In the genomic region with DNA sequence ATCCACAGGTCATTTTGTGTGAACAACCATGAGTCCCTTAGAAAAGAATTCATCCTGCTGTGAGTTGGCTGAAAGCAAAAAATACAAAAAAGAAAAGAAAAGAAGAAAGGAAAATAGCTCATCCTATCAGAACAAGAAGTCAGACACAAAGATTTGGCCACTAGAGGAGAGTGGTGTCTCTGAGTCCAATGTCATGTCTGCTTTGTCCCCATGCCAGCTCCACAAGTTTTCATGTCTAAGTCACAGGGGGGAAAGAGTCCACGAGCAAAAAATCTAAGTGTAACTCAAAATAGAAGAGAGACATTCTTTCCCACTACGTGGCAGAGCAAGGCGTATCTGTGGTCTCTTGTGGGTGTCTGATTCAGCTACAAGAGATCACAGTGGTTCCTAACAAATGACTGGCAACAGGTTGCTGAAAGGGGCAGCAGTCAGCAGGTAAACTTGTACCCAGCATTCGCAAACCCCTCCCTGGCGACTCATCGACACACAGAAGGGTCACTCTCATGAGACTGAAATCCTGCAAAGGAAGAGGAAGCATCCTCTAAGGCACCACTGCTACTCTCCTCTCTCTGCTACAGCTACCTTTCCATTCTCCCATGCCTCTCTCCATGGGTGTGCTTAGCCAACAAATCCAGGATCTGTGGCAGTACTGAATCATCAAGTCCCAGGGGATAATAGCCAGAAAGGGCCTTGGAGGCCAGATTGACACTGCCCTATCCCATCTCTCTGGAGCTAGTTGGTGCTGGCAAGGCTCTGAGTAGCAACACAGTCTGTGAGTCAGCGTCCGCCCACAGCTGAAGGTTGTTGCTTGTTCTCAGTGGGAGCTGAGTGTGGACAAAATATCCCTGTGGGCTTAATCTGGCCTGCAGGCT, we compare ENCODE assay signal across 1 cellular context.
A peak's percentile ranks its signal among the peaks of the same experiment; 100 is the strongest.
TF ChIP-seq lines count a peak whose summit lies in the region.

No MANE protein-coding gene starts in this region.

TF ChIP-seq in K562, 482 proteins besides CTCF, POLR2A, EP300 and RAD21 (continued from another document and continues in another):
- 0 out of 2 replicates have a peak, but pooled peaks have one; percentile 38 for TF ChIP-seq ZNF592 (IDR thresholded peaks at IDR 0.05)
- TF ChIP-seq, protein P1, sequence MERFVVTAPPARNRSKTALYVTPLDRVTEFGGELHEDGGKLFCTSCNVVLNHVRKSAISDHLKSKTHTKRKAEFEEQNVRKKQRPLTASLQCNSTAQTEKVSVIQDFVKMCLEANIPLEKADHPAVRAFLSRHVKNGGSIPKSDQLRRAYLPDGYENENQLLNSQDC (CRISPR knock-in tag; IDR thresholded peaks at IDR 0.05): no peak
- TF ChIP-seq ETV5 (CRISPR knock-in tag; IDR thresholded peaks at IDR 0.05; ENCODE audit: low read depth): no peak
- TF ChIP-seq ATF7 (IDR thresholded peaks at IDR 0.05): no peak
- peak; percentile 63; the same call in 1 of the 2 replicates for TF ChIP-seq ZNF175 (CRISPR knock-in tag; IDR thresholded peaks at IDR 0.05; ENCODE audit: low read depth)
- TF ChIP-seq ELF2 (CRISPR knock-in tag; IDR thresholded peaks at IDR 0.05): no peak
- no peak for TF ChIP-seq MAFK (IDR thresholded peaks at IDR 0.05; ENCODE audit: low read length)
- TF ChIP-seq SMARCA4 (IDR thresholded peaks at IDR 0.05): 0 out of 2 replicates have a peak, but pooled peaks have one; percentile 21
- no peak for TF ChIP-seq E2F3 (CRISPR knock-in tag; IDR thresholded peaks at IDR 0.05)
- TF ChIP-seq CAMTA2 (CRISPR knock-in tag; conservative IDR thresholded peaks at IDR 0.05): no peak
- TF ChIP-seq SMARCE1 (IDR thresholded peaks at IDR 0.05): peak; percentile 40; the same call in 1 of the 2 replicates
- no peak for TF ChIP-seq MTA3 (IDR thresholded peaks at IDR 0.05; ENCODE audit: borderline replicate concordance)
- TF ChIP-seq, protein P2, sequence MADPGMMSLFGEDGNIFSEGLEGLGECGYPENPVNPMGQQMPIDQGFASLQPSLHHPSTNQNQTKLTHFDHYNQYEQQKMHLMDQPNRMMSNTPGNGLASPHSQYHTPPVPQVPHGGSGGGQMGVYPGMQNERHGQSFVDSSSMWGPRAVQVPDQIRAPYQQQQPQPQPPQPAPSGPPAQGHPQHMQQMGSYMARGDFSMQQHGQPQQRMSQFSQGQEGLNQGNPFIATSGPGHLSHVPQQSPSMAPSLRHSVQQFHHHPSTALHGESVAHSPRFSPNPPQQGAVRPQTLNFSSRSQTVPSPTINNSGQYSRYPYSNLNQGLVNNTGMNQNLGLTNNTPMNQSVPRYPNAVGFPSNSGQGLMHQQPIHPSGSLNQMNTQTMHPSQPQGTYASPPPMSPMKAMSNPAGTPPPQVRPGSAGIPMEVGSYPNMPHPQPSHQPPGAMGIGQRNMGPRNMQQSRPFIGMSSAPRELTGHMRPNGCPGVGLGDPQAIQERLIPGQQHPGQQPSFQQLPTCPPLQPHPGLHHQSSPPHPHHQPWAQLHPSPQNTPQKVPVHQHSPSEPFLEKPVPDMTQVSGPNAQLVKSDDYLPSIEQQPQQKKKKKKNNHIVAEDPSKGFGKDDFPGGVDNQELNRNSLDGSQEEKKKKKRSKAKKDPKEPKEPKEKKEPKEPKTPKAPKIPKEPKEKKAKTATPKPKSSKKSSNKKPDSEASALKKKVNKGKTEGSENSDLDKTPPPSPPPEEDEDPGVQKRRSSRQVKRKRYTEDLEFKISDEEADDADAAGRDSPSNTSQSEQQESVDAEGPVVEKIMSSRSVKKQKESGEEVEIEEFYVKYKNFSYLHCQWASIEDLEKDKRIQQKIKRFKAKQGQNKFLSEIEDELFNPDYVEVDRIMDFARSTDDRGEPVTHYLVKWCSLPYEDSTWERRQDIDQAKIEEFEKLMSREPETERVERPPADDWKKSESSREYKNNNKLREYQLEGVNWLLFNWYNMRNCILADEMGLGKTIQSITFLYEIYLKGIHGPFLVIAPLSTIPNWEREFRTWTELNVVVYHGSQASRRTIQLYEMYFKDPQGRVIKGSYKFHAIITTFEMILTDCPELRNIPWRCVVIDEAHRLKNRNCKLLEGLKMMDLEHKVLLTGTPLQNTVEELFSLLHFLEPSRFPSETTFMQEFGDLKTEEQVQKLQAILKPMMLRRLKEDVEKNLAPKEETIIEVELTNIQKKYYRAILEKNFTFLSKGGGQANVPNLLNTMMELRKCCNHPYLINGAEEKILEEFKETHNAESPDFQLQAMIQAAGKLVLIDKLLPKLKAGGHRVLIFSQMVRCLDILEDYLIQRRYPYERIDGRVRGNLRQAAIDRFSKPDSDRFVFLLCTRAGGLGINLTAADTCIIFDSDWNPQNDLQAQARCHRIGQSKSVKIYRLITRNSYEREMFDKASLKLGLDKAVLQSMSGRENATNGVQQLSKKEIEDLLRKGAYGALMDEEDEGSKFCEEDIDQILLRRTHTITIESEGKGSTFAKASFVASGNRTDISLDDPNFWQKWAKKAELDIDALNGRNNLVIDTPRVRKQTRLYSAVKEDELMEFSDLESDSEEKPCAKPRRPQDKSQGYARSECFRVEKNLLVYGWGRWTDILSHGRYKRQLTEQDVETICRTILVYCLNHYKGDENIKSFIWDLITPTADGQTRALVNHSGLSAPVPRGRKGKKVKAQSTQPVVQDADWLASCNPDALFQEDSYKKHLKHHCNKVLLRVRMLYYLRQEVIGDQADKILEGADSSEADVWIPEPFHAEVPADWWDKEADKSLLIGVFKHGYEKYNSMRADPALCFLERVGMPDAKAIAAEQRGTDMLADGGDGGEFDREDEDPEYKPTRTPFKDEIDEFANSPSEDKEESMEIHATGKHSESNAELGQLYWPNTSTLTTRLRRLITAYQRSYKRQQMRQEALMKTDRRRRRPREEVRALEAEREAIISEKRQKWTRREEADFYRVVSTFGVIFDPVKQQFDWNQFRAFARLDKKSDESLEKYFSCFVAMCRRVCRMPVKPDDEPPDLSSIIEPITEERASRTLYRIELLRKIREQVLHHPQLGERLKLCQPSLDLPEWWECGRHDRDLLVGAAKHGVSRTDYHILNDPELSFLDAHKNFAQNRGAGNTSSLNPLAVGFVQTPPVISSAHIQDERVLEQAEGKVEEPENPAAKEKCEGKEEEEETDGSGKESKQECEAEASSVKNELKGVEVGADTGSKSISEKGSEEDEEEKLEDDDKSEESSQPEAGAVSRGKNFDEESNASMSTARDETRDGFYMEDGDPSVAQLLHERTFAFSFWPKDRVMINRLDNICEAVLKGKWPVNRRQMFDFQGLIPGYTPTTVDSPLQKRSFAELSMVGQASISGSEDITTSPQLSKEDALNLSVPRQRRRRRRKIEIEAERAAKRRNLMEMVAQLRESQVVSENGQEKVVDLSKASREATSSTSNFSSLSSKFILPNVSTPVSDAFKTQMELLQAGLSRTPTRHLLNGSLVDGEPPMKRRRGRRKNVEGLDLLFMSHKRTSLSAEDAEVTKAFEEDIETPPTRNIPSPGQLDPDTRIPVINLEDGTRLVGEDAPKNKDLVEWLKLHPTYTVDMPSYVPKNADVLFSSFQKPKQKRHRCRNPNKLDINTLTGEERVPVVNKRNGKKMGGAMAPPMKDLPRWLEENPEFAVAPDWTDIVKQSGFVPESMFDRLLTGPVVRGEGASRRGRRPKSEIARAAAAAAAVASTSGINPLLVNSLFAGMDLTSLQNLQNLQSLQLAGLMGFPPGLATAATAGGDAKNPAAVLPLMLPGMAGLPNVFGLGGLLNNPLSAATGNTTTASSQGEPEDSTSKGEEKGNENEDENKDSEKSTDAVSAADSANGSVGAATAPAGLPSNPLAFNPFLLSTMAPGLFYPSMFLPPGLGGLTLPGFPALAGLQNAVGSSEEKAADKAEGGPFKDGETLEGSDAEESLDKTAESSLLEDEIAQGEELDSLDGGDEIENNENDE (IDR thresholded peaks at IDR 0.05; ENCODE audit: low read depth, low read length): no peak
- TF ChIP-seq DPF2 (IDR thresholded peaks at IDR 0.05): peak; percentile 38; the same call in 1 of the 2 replicates
- TF ChIP-seq, protein P3, sequence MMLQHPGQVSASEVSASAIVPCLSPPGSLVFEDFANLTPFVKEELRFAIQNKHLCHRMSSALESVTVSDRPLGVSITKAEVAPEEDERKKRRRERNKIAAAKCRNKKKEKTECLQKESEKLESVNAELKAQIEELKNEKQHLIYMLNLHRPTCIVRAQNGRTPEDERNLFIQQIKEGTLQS (IDR thresholded peaks at IDR 0.05): peak; percentile 86
- TF ChIP-seq, protein P3 (CRISPR knock-in tag; conservative IDR thresholded peaks at IDR 0.05): no peak
- TF ChIP-seq, protein P4, sequence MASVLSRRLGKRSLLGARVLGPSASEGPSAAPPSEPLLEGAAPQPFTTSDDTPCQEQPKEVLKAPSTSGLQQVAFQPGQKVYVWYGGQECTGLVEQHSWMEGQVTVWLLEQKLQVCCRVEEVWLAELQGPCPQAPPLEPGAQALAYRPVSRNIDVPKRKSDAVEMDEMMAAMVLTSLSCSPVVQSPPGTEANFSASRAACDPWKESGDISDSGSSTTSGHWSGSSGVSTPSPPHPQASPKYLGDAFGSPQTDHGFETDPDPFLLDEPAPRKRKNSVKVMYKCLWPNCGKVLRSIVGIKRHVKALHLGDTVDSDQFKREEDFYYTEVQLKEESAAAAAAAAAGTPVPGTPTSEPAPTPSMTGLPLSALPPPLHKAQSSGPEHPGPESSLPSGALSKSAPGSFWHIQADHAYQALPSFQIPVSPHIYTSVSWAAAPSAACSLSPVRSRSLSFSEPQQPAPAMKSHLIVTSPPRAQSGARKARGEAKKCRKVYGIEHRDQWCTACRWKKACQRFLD (CRISPR knock-in tag; IDR thresholded peaks at IDR 0.05): 0 out of 2 replicates have a peak, but pooled peaks have one; percentile 15
- peak; percentile 70 for TF ChIP-seq JUND (IDR thresholded peaks at IDR 0.05; ENCODE audit: borderline replicate concordance, low read depth, low read length)
- TF ChIP-seq JUND (tag; IDR thresholded peaks at IDR 0.05; ENCODE audit: borderline replicate concordance, low read depth, low read length): peak; percentile 74; the same call in 1 of the 3 replicates
